In genomic region chr20:45812157-45813005, GRCh38 we compare ENCODE assay signal across 8 cellular contexts.
DNase-seq lines count a peak whose midpoint lies in the region; ATAC-seq and TF ChIP-seq lines count a peak whose summit lies in the region.

Gene UBE2C, plus strand, starts transcription at chr20:45812644. Its CDS starts 52 bp downstream, at chr20:45812696.

- ATAC-seq in GM19025 (IDR thresholded peaks at IDR 0.05; ENCODE audit: low read depth, unreplicated experiment) (peak; percentile 99), HG03342 (IDR thresholded peaks at IDR 0.05; ENCODE audit: unreplicated experiment) (peak; percentile 96)
- ATAC-seq in activated CD4-positive, CD25-positive, alpha-beta regulatory T cell treated with anti-CD3 and anti-CD28 coated beads, Interleukin-2, amount 50 U/mL, for 24 hours = peak; percentile 100

- DNase-seq in AG09309 (ENCODE audit: low read depth) = peak; percentile 99
- DNase-seq in NCI-H446 (lab: John Stamatoyannopoulos, UW) = peak; percentile 98 to 100
- peak; percentile 75 to 94 for DNase-seq in cerebellar nuclear complex (lab: John Stamatoyannopoulos, UW)
- peak; percentile 99 for DNase-seq in islet precursor cell
- peak; percentile 92 to 96 (median 94) for DNase-seq in stimulated activated CD4-positive, alpha-beta T cell treated with anti-CD3 and anti-CD28 coated beads, Interleukin-12 subunit alpha, Interleukin-12 subunit beta, amount 100 ng/mL, for 48 hours (ENCODE audit: low read depth in 2 of 3, low spot score in 1 of 3)

- H3K4me3 ChIP-seq in AG09309 (ENCODE audit: control insufficient read depth, low read depth, low read length) = peak within 1 kb of the TSS; percentile 91

- TF ChIP-seq CTCF in AG09309 (IDR thresholded peaks at IDR 0.05; ENCODE audit: control insufficient read depth, insufficient read depth, low read depth, low read length, missing control alignments) = no peak

Comparison
In these comparisons a context has a peak if more than half of its experiments do, and no peak if none do; other contexts are left out.
1. Peak in every context shown above with its lines: DNase-seq, ATAC-seq and H3K4me3 ChIP-seq.